In genomic region chrY:13339939-13340338, GRCh38 we compare ENCODE assay signal across 16 cellular contexts.
"Had no signal": no experiment of that assay in that cellular context is flagged by ENCODE, and none has a peak within 500 bp of the region (broad histone marks: within the 10 kb centered on the region; RNA-seq: fewer than 3 reads in every experiment).

No MANE protein-coding gene starts in this region.

- H3K79me2 ChIP-seq: hepatocyte had no signal

- ATAC-seq: left lung had no signal

- H3K4me3 Mint-ChIP-seq: activated naive CD4-positive, alpha-beta T cell treated with anti-CD3 and anti-CD28 coated beads, Interleukin-2, amount 50 U/mL, for 24 hours; activated T-cell treated with anti-CD3 and anti-CD28 coated beads, Interleukin-2, amount 50 U/mL, for 24 hours; nephron progenitor cell had no signal

- H3K4me1 ChIP-seq: left lung, tibial artery, vagina had no signal

- H3K9me3 ChIP-seq: left lung, SK-N-SH, tibial artery, vagina had no signal

- H3K4me3 ChIP-seq: hepatocyte, left lung, tibial artery, vagina had no signal

- H3K27ac Mint-ChIP-seq: activated T-cell treated with anti-CD3 and anti-CD28 coated beads, Interleukin-2, amount 50 U/mL, for 24 hours; nephron progenitor cell had no signal

- H3K9ac ChIP-seq: SK-N-SH had no signal

- H3K36me3 ChIP-seq: vagina had no signal

- H3K4me1 Mint-ChIP-seq: nephron progenitor cell had no signal

- H3K27me3 ChIP-seq: hepatocyte, left lung, tibial artery, vagina had no signal

- DNase-seq: activated CD4-positive, alpha-beta T cell treated with anti-CD3 and anti-CD28 coated beads, Interleukin-2, amount 50 U/mL, for 48 hours; activated CD4-positive, CD25-positive, alpha-beta regulatory T cell treated with anti-CD3 and anti-CD28 coated beads, Interleukin-2, amount 50 U/mL, for 72 hours; activated T-cell treated with anti-CD3 and anti-CD28 coated beads, Interleukin-2, amount 50 U/mL, for 24 hours; aorta; erythroblast; kidney; left lung; nephron progenitor cell; SK-N-SH; stimulated activated CD4-positive, alpha-beta T cell treated with anti-CD3 and anti-CD28 coated beads, Interleukin-2, amount 100 ng/mL, for 24 hours; T-helper 1 cell; T1000; tibial artery had no signal

- H2AFZ ChIP-seq: hepatocyte had no signal

- H3K9me3 Mint-ChIP-seq: activated naive CD4-positive, alpha-beta T cell treated with anti-CD3 and anti-CD28 coated beads, Interleukin-2, amount 50 U/mL, for 24 hours; activated T-cell treated with anti-CD3 and anti-CD28 coated beads, Interleukin-2, amount 50 U/mL, for 24 hours; nephron progenitor cell had no signal

- H3K27ac ChIP-seq: hepatocyte, tibial artery, vagina had no signal

- H3K27me3 Mint-ChIP-seq: activated naive CD4-positive, alpha-beta T cell treated with anti-CD3 and anti-CD28 coated beads, Interleukin-2, amount 50 U/mL, for 24 hours; activated T-cell treated with anti-CD3 and anti-CD28 coated beads, Interleukin-2, amount 50 U/mL, for 24 hours had no signal

- H3K4me2 ChIP-seq: hepatocyte, SK-N-SH had no signal
